Comparison of ENCODE assay signal across 16 cellular contexts in genomic region chr10:112738586-112739218, GRCh38.
"Had no signal": no experiment of that assay in that cellular context is flagged by ENCODE, and none has a peak within 500 bp of the region (broad histone marks: within the 10 kb centered on the region; RNA-seq: fewer than 3 reads in every experiment).

No MANE protein-coding gene starts in this region.

- H3K27me3 ChIP-seq: sigmoid colon, upper lobe of right lung had no signal

- H3K27me3 Mint-ChIP-seq: activated CD4-positive, alpha-beta memory T cell treated with anti-CD3 and anti-CD28 coated beads for 36 hours; activated naive CD8-positive, alpha-beta T cell treated with anti-CD3 and anti-CD28 coated beads, Interleukin-2, amount 10 ng/mL, durations not matched to agents 7 days and 5 days; naive B cell; stimulated activated naive CD8-positive, alpha-beta T cell treated with anti-CD3 and anti-CD28 coated beads, Interleukin-15, Interleukin-2, amounts not matched to agents 100 ng/mL and 50 ng/mL, for 24 hours had no signal

- H3K9me3 ChIP-seq: psoas muscle, sigmoid colon, upper lobe of right lung had no signal

- H3K27ac Mint-ChIP-seq: activated CD4-positive, alpha-beta memory T cell treated with anti-CD3 and anti-CD28 coated beads for 36 hours; activated naive CD8-positive, alpha-beta T cell treated with anti-CD3 and anti-CD28 coated beads, Interleukin-2, amount 10 ng/mL, durations not matched to agents 7 days and 5 days; activated T-cell treated with anti-CD3 and anti-CD28 coated beads, Interleukin-2, amount 50 U/mL, for 72 hours; stimulated activated naive CD8-positive, alpha-beta T cell treated with anti-CD3 and anti-CD28 coated beads, Interleukin-15, Interleukin-2, amounts not matched to agents 100 ng/mL and 50 ng/mL, for 24 hours had no signal

- DNase-seq: activated CD4-positive, alpha-beta memory T cell treated with anti-CD3 and anti-CD28 coated beads for 36 hours; activated CD4-positive, alpha-beta T cell treated with anti-CD3 and anti-CD28 coated beads for 1 hour; activated gamma-delta T cell treated with Interleukin-2 at 50 U/mL for 16 hours; activated naive CD8-positive, alpha-beta T cell treated with anti-CD3 and anti-CD28 coated beads, Interleukin-2, amount 10 ng/mL, durations not matched to agents 7 days and 5 days; activated T-cell treated with anti-CD3 and anti-CD28 coated beads, Interleukin-2, amount 50 U/mL, for 72 hours; anterior cingulate cortex; effector CD8-positive, alpha-beta T cell; kidney glomerular epithelial cell; naive B cell; nucleus accumbens; psoas muscle; sigmoid colon; upper lobe of right lung had no signal

- H3K36me3 ChIP-seq: sigmoid colon, upper lobe of right lung had no signal

- ATAC-seq: activated T-cell treated with anti-CD3 and anti-CD28 coated beads, Interleukin-2, amount 50 U/mL, for 72 hours; psoas muscle; upper lobe of right lung had no signal

- H3K27ac ChIP-seq: coronary artery, epithelial cell of prostate, psoas muscle, sigmoid colon, upper lobe of right lung had no signal

- H3K4me3 ChIP-seq: coronary artery, psoas muscle, sigmoid colon, upper lobe of right lung had no signal

- H3K9me3 Mint-ChIP-seq: activated CD4-positive, alpha-beta memory T cell treated with anti-CD3 and anti-CD28 coated beads for 36 hours; activated naive CD8-positive, alpha-beta T cell treated with anti-CD3 and anti-CD28 coated beads, Interleukin-2, amount 10 ng/mL, durations not matched to agents 7 days and 5 days; activated T-cell treated with anti-CD3 and anti-CD28 coated beads, Interleukin-2, amount 50 U/mL, for 72 hours had no signal

- H3K4me3 Mint-ChIP-seq: activated CD4-positive, alpha-beta memory T cell treated with anti-CD3 and anti-CD28 coated beads for 36 hours; activated naive CD8-positive, alpha-beta T cell treated with anti-CD3 and anti-CD28 coated beads, Interleukin-2, amount 10 ng/mL, durations not matched to agents 7 days and 5 days; activated T-cell treated with anti-CD3 and anti-CD28 coated beads, Interleukin-2, amount 50 U/mL, for 72 hours; stimulated activated naive CD8-positive, alpha-beta T cell treated with anti-CD3 and anti-CD28 coated beads, Interleukin-15, Interleukin-2, amounts not matched to agents 100 ng/mL and 50 ng/mL, for 24 hours had no signal

- H3K4me1 Mint-ChIP-seq: naive B cell had no signal
